ENCODE assay signal across 15 cellular contexts in the genomic region with DNA sequence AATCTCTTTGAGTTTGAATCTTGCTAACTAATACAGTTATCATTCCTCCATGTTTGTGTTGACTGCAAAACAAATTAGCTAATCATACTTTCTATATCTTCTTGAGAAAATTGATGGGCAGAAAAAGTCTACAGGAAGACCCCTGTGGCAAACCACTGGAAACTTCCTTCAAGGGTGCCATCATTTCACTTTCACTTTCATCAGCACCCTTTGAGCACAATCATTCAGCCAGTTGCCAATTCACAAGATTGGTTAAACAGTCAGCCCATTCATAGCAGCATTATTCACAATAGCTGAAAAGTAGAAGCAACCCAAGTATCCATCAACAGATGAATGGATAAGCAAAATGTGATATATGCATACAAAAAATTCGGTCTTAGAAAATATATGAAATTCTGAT. TPM values are rescaled to one million over a fixed set of nuclear protein-coding genes. Genes with fewer than 3 reads are reported as not detected.
DNase-seq lines count a peak whose midpoint lies in the region; ATAC-seq lines count a peak whose summit lies in the region.
"Had no signal": no experiment of that assay in that cellular context is flagged by ENCODE, and none has a peak within 500 bp of the region (broad histone marks: within the 10 kb centered on the region; RNA-seq: fewer than 3 reads in every experiment).

No MANE protein-coding gene starts in this region.

- POLR2A ChIA-PET in activated CD4-positive, alpha-beta T cell treated with anti-CD3 and anti-CD28 coated beads, Interleukin-2, amount 10 ng/mL, durations not matched to agents 7 days and 5 days (lab: Charles Lee): no interaction called here

- H3K27ac Mint-ChIP-seq in activated CD4-positive, alpha-beta T cell treated with anti-CD3 and anti-CD28 coated beads, Interleukin-2, amount 10 ng/mL, durations not matched to agents 7 days and 5 days: peak overlapping the region; percentile 43
- no peak overlapping the region for H3K27ac Mint-ChIP-seq in activated T-helper 1 cell treated with anti-CD3 and anti-CD28 coated beads, Interleukin-12 subunit alpha, Interleukin-12 subunit beta, Interleukin-2, Interleukin-4 antibody, amounts not matched to agents 30 ng/mL and 10 ng/mL and 1 ng/mL, durations not matched to agents 14 hours and 24 hours and 36 hours
- H3K27ac Mint-ChIP-seq: T-cell had no signal

- H3K27me3 Mint-ChIP-seq in activated CD4-positive, alpha-beta T cell treated with anti-CD3 and anti-CD28 coated beads, Interleukin-2, amount 10 ng/mL, durations not matched to agents 7 days and 5 days: no peaks in the 10 kb centered on the region
- no peaks in the 10 kb centered on the region for H3K27me3 Mint-ChIP-seq in activated T-helper 1 cell treated with anti-CD3 and anti-CD28 coated beads, Interleukin-12 subunit alpha, Interleukin-12 subunit beta, Interleukin-2, Interleukin-4 antibody, amounts not matched to agents 30 ng/mL and 10 ng/mL and 1 ng/mL, durations not matched to agents 14 hours and 24 hours and 36 hours (ENCODE audit: insufficient read depth)

- no peaks in the 10 kb centered on the region for H3K36me3 ChIP-seq in KOPT-K1 (ENCODE audit: insufficient read depth, low read length)

- peak; percentile 42 for DNase-seq in activated CD4-positive, alpha-beta T cell treated with anti-CD3 and anti-CD28 coated beads, Interleukin-2, amount 10 ng/mL, durations not matched to agents 7 days and 5 days
- DNase-seq in activated CD4-positive, alpha-beta T cell treated with anti-CD3 and anti-CD28 coated beads for 1 hour: no peak
- DNase-seq in activated T-helper 1 cell treated with anti-CD3 and anti-CD28 coated beads, Interleukin-12 subunit alpha, Interleukin-12 subunit beta, Interleukin-2, Interleukin-4 antibody, amounts not matched to agents 30 ng/mL and 10 ng/mL and 1 ng/mL, durations not matched to agents 14 hours and 24 hours and 36 hours (ENCODE audit: low spot score): peak; percentile 1
- peak; percentile 32 for DNase-seq in pons (ENCODE audit: low spot score)
- DNase-seq in NK-92 (lab: John Stamatoyannopoulos, UW; ENCODE audit: unreplicated experiment): no peak
- DNase-seq in AG20443 (ENCODE audit: low spot score): no peak
- DNase-seq: ACHN; activated CD4-positive, alpha-beta T cell treated with anti-CD3 and anti-CD28 coated beads for 48 hours; effector CD4-positive, alpha-beta T cell; NCI-H1436; NCI-H226; T-cell had no signal

- no peak overlapping the region for H3K4me3 Mint-ChIP-seq in activated CD4-positive, alpha-beta T cell treated with anti-CD3 and anti-CD28 coated beads, Interleukin-2, amount 10 ng/mL, durations not matched to agents 7 days and 5 days
- no peak overlapping the region for H3K4me3 Mint-ChIP-seq in activated T-helper 1 cell treated with anti-CD3 and anti-CD28 coated beads, Interleukin-12 subunit alpha, Interleukin-12 subunit beta, Interleukin-2, Interleukin-4 antibody, amounts not matched to agents 30 ng/mL and 10 ng/mL and 1 ng/mL, durations not matched to agents 14 hours and 24 hours and 36 hours
- H3K4me3 Mint-ChIP-seq: T-cell had no signal

- H3K36me3 Mint-ChIP-seq in activated CD4-positive, alpha-beta T cell treated with anti-CD3 and anti-CD28 coated beads, Interleukin-2, amount 10 ng/mL, durations not matched to agents 7 days and 5 days (ENCODE audit: low read depth): no peaks in the 10 kb centered on the region
- no peaks in the 10 kb centered on the region for H3K36me3 Mint-ChIP-seq in activated T-helper 1 cell treated with anti-CD3 and anti-CD28 coated beads, Interleukin-12 subunit alpha, Interleukin-12 subunit beta, Interleukin-2, Interleukin-4 antibody, amounts not matched to agents 30 ng/mL and 10 ng/mL and 1 ng/mL, durations not matched to agents 14 hours and 24 hours and 36 hours (ENCODE audit: low read depth)
- H3K36me3 Mint-ChIP-seq: T-cell had no signal

- intact Hi-C loops in activated T-helper 1 cell treated with anti-CD3 and anti-CD28 coated beads, Interleukin-12 subunit alpha, Interleukin-12 subunit beta, Interleukin-2, Interleukin-4 antibody, amounts not matched to agents 30 ng/mL and 10 ng/mL and 1 ng/mL, durations not matched to agents 14 hours and 24 hours and 36 hours (cut with micrococcal nuclease): no loop called here

- CTCF ChIA-PET in activated CD4-positive, alpha-beta T cell treated with anti-CD3 and anti-CD28 coated beads, Interleukin-2, amount 10 ng/mL, durations not matched to agents 7 days and 5 days (lab: Charles Lee): no interaction called here

- H3K27ac ChIP-seq in KOPT-K1 (ENCODE audit: low read depth, low read length, poor library complexity, severe bottlenecking): peak overlapping the region; percentile 47

- no peaks in the 10 kb centered on the region for H3K9me3 ChIP-seq in KOPT-K1 (ENCODE audit: insufficient read depth, low read length, poor library complexity, severe bottlenecking)

- H3K9me3 Mint-ChIP-seq in activated CD4-positive, alpha-beta T cell treated with anti-CD3 and anti-CD28 coated beads, Interleukin-2, amount 10 ng/mL, durations not matched to agents 7 days and 5 days: no peaks in the 10 kb centered on the region
- H3K9me3 Mint-ChIP-seq in activated T-helper 1 cell treated with anti-CD3 and anti-CD28 coated beads, Interleukin-12 subunit alpha, Interleukin-12 subunit beta, Interleukin-2, Interleukin-4 antibody, amounts not matched to agents 30 ng/mL and 10 ng/mL and 1 ng/mL, durations not matched to agents 14 hours and 24 hours and 36 hours: peaks cover 4% of the 10 kb centered on the region
- H3K9me3 Mint-ChIP-seq: T-cell had no signal

- peaks cover 11% of the 10 kb centered on the region for H3K4me1 Mint-ChIP-seq in activated CD4-positive, alpha-beta T cell treated with anti-CD3 and anti-CD28 coated beads, Interleukin-2, amount 10 ng/mL, durations not matched to agents 7 days and 5 days
- peaks cover 10% of the 10 kb centered on the region for H3K4me1 Mint-ChIP-seq in activated T-helper 1 cell treated with anti-CD3 and anti-CD28 coated beads, Interleukin-12 subunit alpha, Interleukin-12 subunit beta, Interleukin-2, Interleukin-4 antibody, amounts not matched to agents 30 ng/mL and 10 ng/mL and 1 ng/mL, durations not matched to agents 14 hours and 24 hours and 36 hours (ENCODE audit: low read depth)

- no peak for ATAC-seq in HG03175 (IDR thresholded peaks at IDR 0.05; ENCODE audit: unreplicated experiment)
- ATAC-seq: HCT116, T-cell had no signal

RNA-seq across cellular contexts. Expression of a gene that starts 34.6 kb away (rescaled TPM):
- total RNA-seq in activated CD4-positive, alpha-beta T cell treated with anti-CD3 and anti-CD28 coated beads, Interleukin-2, amount 10 ng/mL, durations not matched to agents 7 days and 5 days: 10 to 100 TPM; 35.1 to 43.0 TPM
- total RNA-seq in activated T-helper 1 cell treated with anti-CD3 and anti-CD28 coated beads, Interleukin-12 subunit alpha, Interleukin-12 subunit beta, Interleukin-2, Interleukin-4 antibody, amounts not matched to agents 30 ng/mL and 10 ng/mL and 1 ng/mL, durations not matched to agents 14 hours and 24 hours and 36 hours: 87.5 and 92.6 TPM in 2 replicates

Comparison
In these comparisons a context has a peak if more than half of its experiments do, and no peak if none do; other contexts are left out.
1. DNase-seq: peak in activated CD4-positive, alpha-beta T cell treated with anti-CD3 and anti-CD28 coated beads, Interleukin-2, amount 10 ng/mL, durations not matched to agents 7 days and 5 days (single experiment), activated T-helper 1 cell treated with anti-CD3 and anti-CD28 coated beads, Interleukin-12 subunit alpha, Interleukin-12 subunit beta, Interleukin-2, Interleukin-4 antibody, amounts not matched to agents 30 ng/mL and 10 ng/mL and 1 ng/mL, durations not matched to agents 14 hours and 24 hours and 36 hours (single experiment) and pons (single experiment); none in activated CD4-positive, alpha-beta T cell treated with anti-CD3 and anti-CD28 coated beads for 1 hour (single experiment), NK-92 (single experiment) and AG20443 (single experiment).